ENCODE assay signal across 8 cellular contexts in the genomic region with DNA sequence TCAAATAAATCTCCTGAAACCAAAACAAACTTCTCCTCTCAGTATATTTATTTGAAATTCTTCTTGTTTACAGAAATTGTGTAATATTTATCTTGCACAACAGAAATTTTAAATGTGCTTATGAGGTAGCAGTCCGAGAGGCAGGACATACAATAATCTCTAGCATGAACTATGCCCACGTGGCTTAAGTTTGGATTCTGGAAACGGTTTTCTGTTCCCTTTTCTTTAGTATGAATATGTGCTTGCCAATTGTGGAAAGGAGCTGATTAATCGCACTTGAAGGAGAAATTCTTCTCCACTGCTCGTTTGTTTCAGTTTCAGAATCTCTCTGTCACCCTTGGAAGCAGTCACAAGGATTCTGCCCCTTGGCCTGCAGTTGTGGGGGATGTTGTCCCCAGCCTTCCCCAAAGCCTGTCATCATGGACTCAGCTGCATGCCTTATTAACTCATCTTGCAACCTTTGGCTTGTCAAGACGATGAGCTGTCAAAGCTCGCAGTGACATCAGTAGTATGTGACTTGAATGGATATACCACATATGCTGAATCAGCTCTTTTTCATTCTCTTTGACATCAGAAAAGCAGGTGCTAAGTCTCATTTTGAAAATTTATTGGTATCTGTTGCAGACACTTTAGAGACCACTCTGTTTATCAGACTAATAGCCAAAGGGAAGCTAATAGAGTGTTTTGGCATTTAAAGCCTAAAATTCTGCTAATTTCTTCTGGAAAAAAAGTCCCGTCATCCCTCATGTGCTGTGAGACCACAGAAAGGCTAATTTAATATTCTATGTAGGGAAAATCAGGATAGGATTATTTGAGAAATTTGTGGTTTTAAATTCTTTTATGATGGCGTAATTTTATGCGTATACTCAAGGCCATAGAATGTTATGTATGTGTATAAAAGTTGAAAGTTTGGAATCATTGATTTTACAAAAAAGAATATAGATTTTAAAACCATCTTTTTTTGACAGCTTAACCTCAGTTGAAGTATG.
DNase-seq lines count a peak whose midpoint lies in the region; ATAC-seq lines count a peak whose summit lies in the region.

No MANE protein-coding gene starts in this region.

- peaks cover 0 to 27% (median 9%) of the 10 kb centered on the region in 11 experiments; a peak in 11 of 22 replicates for H3K36me3 ChIP-seq in BLaER1 treated with 17β-estradiol and CSF1 and Interleukin-3, amounts not matched to agents 10 nM and 100 nM

- peak overlapping the region in 4 of 11 experiments; percentile 4 to 48 (median 18); a peak in 3 of 22 replicates for H3K27ac ChIP-seq in BLaER1 treated with 17β-estradiol and CSF1 and Interleukin-3, amounts not matched to agents 10 nM and 100 nM

- H3K4me1 ChIP-seq in BLaER1 treated with 17β-estradiol and CSF1 and Interleukin-3, amounts not matched to agents 10 nM and 100 nM, result peaks cover 6 to 31% (median 14%) of the 10 kb centered on the region in 10 experiments; a peak in 17 of 20 replicates

- H3K9me3 Mint-ChIP-seq in activated T-helper 17 cell treated with anti-CD3 and anti-CD28 coated beads, Interleukin-2, amount 50 U/mL, for 72 hours, result no peaks in the 10 kb centered on the region
- no peaks in the 10 kb centered on the region for H3K9me3 Mint-ChIP-seq in stimulated activated naive CD8-positive, alpha-beta T cell treated with anti-CD3 and anti-CD28 coated beads, Interleukin-15, amount 100 ng/mL, for 72 hours

- peak overlapping the region in 3 of 10 experiments; percentile 2 to 12 (median 9); a peak in 3 of 20 replicates for H3K4me3 ChIP-seq in BLaER1 treated with 17β-estradiol and CSF1 and Interleukin-3, amounts not matched to agents 10 nM and 100 nM

- peak overlapping the region; percentile 43 for H3K4me3 Mint-ChIP-seq in activated T-helper 17 cell treated with anti-CD3 and anti-CD28 coated beads, Interleukin-2, amount 50 U/mL, for 72 hours
- no peak overlapping the region for H3K4me3 Mint-ChIP-seq in stimulated activated naive CD8-positive, alpha-beta T cell treated with anti-CD3 and anti-CD28 coated beads, Interleukin-15, amount 100 ng/mL, for 72 hours

- no peaks in the 10 kb centered on the region for H3K36me3 Mint-ChIP-seq in activated T-helper 17 cell treated with anti-CD3 and anti-CD28 coated beads, Interleukin-2, amount 50 U/mL, for 72 hours (ENCODE audit: low read depth)

- H4K20me1 ChIP-seq in BLaER1 treated with 17β-estradiol and CSF1 and Interleukin-3, amounts not matched to agents 10 nM and 100 nM, result peaks cover 35 to 99% (median 91%) of the 10 kb centered on the region in 11 experiments; a peak in 21 of 22 replicates

- peaks cover 0 to 7% (median 0%) of the 10 kb centered on the region in 11 experiments; a peak in 3 of 22 replicates for H3K9me3 ChIP-seq in BLaER1 treated with 17β-estradiol and CSF1 and Interleukin-3, amounts not matched to agents 10 nM and 100 nM (replicated peaks in 1 of 11)

- H3K27me3 ChIP-seq in BLaER1 treated with 17β-estradiol and CSF1 and Interleukin-3, amounts not matched to agents 10 nM and 100 nM, result no peaks in the 10 kb centered on the region

- peak; percentile 79 for ATAC-seq in HG02885 (IDR thresholded peaks at IDR 0.05; ENCODE audit: poor library complexity, unreplicated experiment)
- peak; percentile 95 for ATAC-seq in activated T-helper 17 cell treated with anti-CD3 and anti-CD28 coated beads, Interleukin-2, amount 50 U/mL, for 72 hours (replicated peaks)
- ATAC-seq in stimulated activated naive CD8-positive, alpha-beta T cell treated with anti-CD3 and anti-CD28 coated beads, Interleukin-15, amount 100 ng/mL, for 72 hours, result peak; percentile 80
- no peak for ATAC-seq in GM21737 (IDR thresholded peaks at IDR 0.05; ENCODE audit: unreplicated experiment)
- no peak for ATAC-seq in HG02571 (IDR thresholded peaks at IDR 0.05; ENCODE audit: unreplicated experiment)
- no peak for ATAC-seq in HG02623 (IDR thresholded peaks at IDR 0.05; ENCODE audit: unreplicated experiment)

- H3K9ac ChIP-seq in BLaER1 treated with 17β-estradiol and CSF1 and Interleukin-3, amounts not matched to agents 10 nM and 100 nM, result peak overlapping the region in 1 of 11 experiments; percentile 34; a peak in 1 of 22 replicates

- DNase-seq in iris pigment epithelial cell (ENCODE audit: low read depth), result peak; percentile 72
- DNase-seq in stimulated activated naive CD8-positive, alpha-beta T cell treated with anti-CD3 and anti-CD28 coated beads, Interleukin-15, amount 100 ng/mL, for 72 hours, result peak in 1 of 2 donors; percentile 27

- H3K27me3 Mint-ChIP-seq in activated T-helper 17 cell treated with anti-CD3 and anti-CD28 coated beads, Interleukin-2, amount 50 U/mL, for 72 hours, result no peaks in the 10 kb centered on the region
- H3K27me3 Mint-ChIP-seq in stimulated activated naive CD8-positive, alpha-beta T cell treated with anti-CD3 and anti-CD28 coated beads, Interleukin-15, amount 100 ng/mL, for 72 hours, result no peaks in the 10 kb centered on the region

- peak overlapping the region; percentile 6 for H3K27ac Mint-ChIP-seq in activated T-helper 17 cell treated with anti-CD3 and anti-CD28 coated beads, Interleukin-2, amount 50 U/mL, for 72 hours
- H3K27ac Mint-ChIP-seq in stimulated activated naive CD8-positive, alpha-beta T cell treated with anti-CD3 and anti-CD28 coated beads, Interleukin-15, amount 100 ng/mL, for 72 hours, result no peak overlapping the region

- peaks cover 32% of the 10 kb centered on the region for H3K4me1 Mint-ChIP-seq in activated T-helper 17 cell treated with anti-CD3 and anti-CD28 coated beads, Interleukin-2, amount 50 U/mL, for 72 hours
- peaks cover 55% of the 10 kb centered on the region for H3K4me1 Mint-ChIP-seq in stimulated activated naive CD8-positive, alpha-beta T cell treated with anti-CD3 and anti-CD28 coated beads, Interleukin-15, amount 100 ng/mL, for 72 hours

- H3K4me2 ChIP-seq in BLaER1 treated with 17β-estradiol and CSF1 and Interleukin-3, amounts not matched to agents 10 nM and 100 nM, result peak overlapping the region in 6 of 11 experiments; percentile 17 to 84 (median 44); a peak in 11 of 22 replicates

Comparison
In these comparisons a context has a peak if more than half of its experiments do, and no peak if none do; other contexts are left out.
1. ATAC-seq: peak in HG02885 (single experiment), activated T-helper 17 cell treated with anti-CD3 and anti-CD28 coated beads, Interleukin-2, amount 50 U/mL, for 72 hours (single experiment) and stimulated activated naive CD8-positive, alpha-beta T cell treated with anti-CD3 and anti-CD28 coated beads, Interleukin-15, amount 100 ng/mL, for 72 hours (single experiment); none in GM21737 (single experiment), HG02571 (single experiment) and HG02623 (single experiment).